1 cellular context compared by ENCODE assay signal in the genomic region with DNA sequence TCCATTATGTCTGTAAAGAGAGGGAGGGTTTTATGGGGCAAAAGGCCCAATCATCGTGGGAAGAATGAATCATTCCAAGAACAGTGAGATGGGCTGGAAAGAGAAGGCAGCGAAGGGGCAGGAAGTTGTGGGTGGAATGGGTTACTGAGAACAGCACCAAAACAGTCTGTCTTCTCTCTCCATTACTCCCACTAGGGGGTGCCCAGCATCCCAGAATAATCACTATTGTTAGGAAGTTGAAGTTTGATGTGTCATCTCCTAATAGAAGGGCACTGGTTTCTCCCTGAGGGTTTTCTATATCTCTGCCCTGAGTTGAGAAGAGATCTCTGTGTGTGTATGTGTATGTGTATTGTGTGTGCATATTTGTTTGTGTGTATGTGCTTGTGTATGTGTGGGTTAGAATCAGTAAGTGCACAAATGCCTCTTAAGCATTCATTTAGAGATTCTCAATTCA.
TF ChIP-seq lines count a peak whose summit lies in the region.

No MANE protein-coding gene starts in this region.

TF ChIP-seq in K562, 482 proteins besides CTCF, POLR2A, EP300 and RAD21 (continued from another document and continues in another):
- TF ChIP-seq NR2C2 (CRISPR knock-in tag; IDR thresholded peaks at IDR 0.05) (no peak), NR2C2 (tag; IDR thresholded peaks at IDR 0.05) (no peak), ETV1 (tag; conservative IDR thresholded peaks at IDR 0.05; ENCODE audit: low read depth) (peak; percentile 43; the same call in 1 of the 2 replicates), ASH1L (IDR thresholded peaks at IDR 0.05; ENCODE audit: borderline replicate concordance, low read depth, partially characterized antibody) (no peak), BCOR (IDR thresholded peaks at IDR 0.05) (0 out of 2 replicates have a peak, but pooled peaks have one; percentile 19), SMARCE1 (IDR thresholded peaks at IDR 0.05) (peak; percentile 44; the same call in 1 of the 2 replicates), FOXJ2 (tag; IDR thresholded peaks at IDR 0.05) (no peak), KLF6 (CRISPR knock-in tag; IDR thresholded peaks at IDR 0.05; ENCODE audit: borderline replicate concordance) (no peak), GTF2E2 (tag; IDR thresholded peaks at IDR 0.05) (peak; percentile 64; the same call in 1 of the 2 replicates), HDAC1 (IDR thresholded peaks at IDR 0.05) (peak in 1 of 2 experiments; percentile 52; a peak in 1 of 4 replicates), SMARCA4 (IDR thresholded peaks at IDR 0.05) (0 out of 2 replicates have a peak, but pooled peaks have one; percentile 49), HMBOX1 (IDR thresholded peaks at IDR 0.05) (peak; percentile 51; the same call in 1 of the 2 replicates), RBM15 (IDR thresholded peaks at IDR 0.05; ENCODE audit: insufficient read depth, low read length) (no peak), CBX1 (IDR thresholded peaks at IDR 0.05; ENCODE audit: low read depth) (no peak), ZFP91 (CRISPR knock-in tag; IDR thresholded peaks at IDR 0.05) (no peak), MEIS2 (IDR thresholded peaks at IDR 0.05; ENCODE audit: partially characterized antibody) (peak; percentile 50), ELF2 (CRISPR knock-in tag; IDR thresholded peaks at IDR 0.05) (0 out of 2 replicates have a peak, but pooled peaks have one; percentile 41), TEAD1 (CRISPR knock-in tag; IDR thresholded peaks at IDR 0.05) (0 out of 4 replicates have a peak, but pooled peaks of 1 of the 2 experiments have one; percentile 29), NFIC (IDR thresholded peaks at IDR 0.05) (no peak), MAFK (IDR thresholded peaks at IDR 0.05; ENCODE audit: low read length) (0 out of 2 replicates have a peak, but pooled peaks have one; percentile 19), FOSL1 (tag; conservative IDR thresholded peaks at IDR 0.05) (peak; percentile 72), MCM3 (IDR thresholded peaks at IDR 0.05) (no peak), BRD9 (IDR thresholded peaks at IDR 0.05; ENCODE audit: low read depth, partially characterized antibody) (peak; percentile 21), ZBTB40 (IDR thresholded peaks at IDR 0.05) (peak; percentile 22; the same call in 1 of the 2 replicates), ZBTB40 (CRISPR knock-in tag; IDR thresholded peaks at IDR 0.05) (no peak), ZNF778 (CRISPR knock-in tag; IDR thresholded peaks at IDR 0.05) (no peak), POLR2H (tag; IDR thresholded peaks at IDR 0.05; ENCODE audit: low read depth) (no peak), ZNF696 (CRISPR knock-in tag; conservative IDR thresholded peaks at IDR 0.05) (no peak), SAFB (IDR thresholded peaks at IDR 0.05; ENCODE audit: borderline replicate concordance, low read depth, low read length) (no peak)
- TF ChIP-seq, protein P1, sequence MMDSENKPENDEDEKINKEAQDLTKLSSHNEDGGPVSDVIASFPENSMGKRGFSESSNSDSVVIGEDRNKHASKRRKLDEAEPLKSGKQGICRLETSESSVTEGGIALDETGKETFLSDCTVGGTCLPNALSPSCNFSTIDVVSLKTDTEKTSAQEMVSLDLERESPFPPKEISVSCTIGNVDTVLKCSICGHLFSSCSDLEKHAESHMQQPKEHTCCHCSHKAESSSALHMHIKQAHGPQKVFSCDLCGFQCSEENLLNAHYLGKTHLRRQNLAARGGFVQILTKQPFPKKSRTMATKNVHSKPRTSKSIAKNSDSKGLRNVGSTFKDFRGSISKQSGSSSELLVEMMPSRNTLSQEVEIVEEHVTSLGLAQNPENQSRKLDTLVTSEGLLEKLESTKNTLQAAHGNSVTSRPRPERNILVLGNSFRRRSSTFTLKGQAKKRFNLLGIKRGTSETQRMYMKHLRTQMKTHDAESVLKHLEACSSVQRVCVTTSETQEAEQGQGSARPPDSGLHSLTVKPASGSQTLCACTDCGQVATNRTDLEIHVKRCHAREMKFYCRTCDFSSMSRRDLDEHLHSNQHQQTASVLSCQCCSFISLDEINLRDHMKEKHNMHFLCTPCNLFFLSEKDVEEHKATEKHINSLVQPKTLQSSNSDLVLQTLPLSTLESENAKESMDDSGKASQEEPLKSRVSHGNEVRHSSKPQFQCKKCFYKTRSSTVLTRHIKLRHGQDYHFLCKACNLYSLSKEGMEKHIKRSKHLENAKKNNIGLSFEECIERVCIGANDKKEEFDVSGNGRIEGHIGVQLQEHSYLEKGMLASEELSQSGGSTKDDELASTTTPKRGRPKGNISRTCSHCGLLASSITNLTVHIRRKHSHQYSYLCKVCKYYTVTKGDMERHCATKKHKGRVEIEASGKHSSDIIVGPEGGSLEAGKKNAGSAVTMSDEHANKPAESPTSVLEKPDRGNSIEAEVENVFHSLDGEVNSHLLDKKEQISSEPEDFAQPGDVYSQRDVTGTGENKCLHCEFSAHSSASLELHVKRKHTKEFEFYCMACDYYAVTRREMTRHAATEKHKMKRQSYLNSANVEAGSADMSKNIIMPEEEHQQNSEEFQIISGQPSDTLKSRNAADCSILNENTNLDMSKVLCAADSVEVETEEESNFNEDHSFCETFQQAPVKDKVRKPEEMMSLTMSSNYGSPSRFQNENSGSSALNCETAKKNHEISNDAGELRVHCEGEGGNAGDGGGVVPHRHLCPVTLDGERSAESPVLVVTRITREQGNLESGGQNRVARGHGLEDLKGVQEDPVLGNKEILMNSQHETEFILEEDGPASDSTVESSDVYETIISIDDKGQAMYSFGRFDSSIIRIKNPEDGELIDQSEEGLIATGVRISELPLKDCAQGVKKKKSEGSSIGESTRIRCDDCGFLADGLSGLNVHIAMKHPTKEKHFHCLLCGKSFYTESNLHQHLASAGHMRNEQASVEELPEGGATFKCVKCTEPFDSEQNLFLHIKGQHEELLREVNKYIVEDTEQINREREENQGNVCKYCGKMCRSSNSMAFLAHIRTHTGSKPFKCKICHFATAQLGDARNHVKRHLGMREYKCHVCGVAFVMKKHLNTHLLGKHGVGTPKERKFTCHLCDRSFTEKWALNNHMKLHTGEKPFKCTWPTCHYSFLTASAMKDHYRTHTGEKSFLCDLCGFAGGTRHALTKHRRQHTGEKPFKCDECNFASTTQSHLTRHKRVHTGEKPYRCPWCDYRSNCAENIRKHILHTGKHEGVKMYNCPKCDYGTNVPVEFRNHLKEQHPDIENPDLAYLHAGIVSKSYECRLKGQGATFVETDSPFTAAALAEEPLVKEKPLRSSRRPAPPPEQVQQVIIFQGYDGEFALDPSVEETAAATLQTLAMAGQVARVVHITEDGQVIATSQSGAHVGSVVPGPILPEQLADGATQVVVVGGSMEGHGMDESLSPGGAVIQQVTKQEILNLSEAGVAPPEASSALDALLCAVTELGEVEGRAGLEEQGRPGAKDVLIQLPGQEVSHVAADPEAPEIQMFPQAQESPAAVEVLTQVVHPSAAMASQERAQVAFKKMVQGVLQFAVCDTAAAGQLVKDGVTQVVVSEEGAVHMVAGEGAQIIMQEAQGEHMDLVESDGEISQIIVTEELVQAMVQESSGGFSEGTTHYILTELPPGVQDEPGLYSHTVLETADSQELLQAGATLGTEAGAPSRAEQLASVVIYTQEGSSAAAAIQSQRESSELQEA (IDR thresholded peaks at IDR 0.05; ENCODE audit: low read depth): no peak
- TF ChIP-seq, protein P2, sequence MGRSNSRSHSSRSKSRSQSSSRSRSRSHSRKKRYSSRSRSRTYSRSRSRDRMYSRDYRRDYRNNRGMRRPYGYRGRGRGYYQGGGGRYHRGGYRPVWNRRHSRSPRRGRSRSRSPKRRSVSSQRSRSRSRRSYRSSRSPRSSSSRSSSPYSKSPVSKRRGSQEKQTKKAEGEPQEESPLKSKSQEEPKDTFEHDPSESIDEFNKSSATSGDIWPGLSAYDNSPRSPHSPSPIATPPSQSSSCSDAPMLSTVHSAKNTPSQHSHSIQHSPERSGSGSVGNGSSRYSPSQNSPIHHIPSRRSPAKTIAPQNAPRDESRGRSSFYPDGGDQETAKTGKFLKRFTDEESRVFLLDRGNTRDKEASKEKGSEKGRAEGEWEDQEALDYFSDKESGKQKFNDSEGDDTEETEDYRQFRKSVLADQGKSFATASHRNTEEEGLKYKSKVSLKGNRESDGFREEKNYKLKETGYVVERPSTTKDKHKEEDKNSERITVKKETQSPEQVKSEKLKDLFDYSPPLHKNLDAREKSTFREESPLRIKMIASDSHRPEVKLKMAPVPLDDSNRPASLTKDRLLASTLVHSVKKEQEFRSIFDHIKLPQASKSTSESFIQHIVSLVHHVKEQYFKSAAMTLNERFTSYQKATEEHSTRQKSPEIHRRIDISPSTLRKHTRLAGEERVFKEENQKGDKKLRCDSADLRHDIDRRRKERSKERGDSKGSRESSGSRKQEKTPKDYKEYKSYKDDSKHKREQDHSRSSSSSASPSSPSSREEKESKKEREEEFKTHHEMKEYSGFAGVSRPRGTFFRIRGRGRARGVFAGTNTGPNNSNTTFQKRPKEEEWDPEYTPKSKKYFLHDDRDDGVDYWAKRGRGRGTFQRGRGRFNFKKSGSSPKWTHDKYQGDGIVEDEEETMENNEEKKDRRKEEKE (IDR thresholded peaks at IDR 0.05; ENCODE audit: borderline replicate concordance in 1 of 2, control insufficient read depth in 1 of 2, low read depth in 2 of 2, low read length in 1 of 2): no peak
- TF ChIP-seq, protein P3, sequence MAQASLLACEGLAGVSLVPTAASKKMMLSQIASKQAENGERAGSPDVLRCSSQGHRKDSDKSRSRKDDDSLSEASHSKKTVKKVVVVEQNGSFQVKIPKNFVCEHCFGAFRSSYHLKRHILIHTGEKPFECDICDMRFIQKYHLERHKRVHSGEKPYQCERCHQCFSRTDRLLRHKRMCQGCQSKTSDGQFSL (CRISPR knock-in tag; IDR thresholded peaks at IDR 0.05): no peak
- TF ChIP-seq, protein P3 (tag; IDR thresholded peaks at IDR 0.05): no peak
